In the genomic region with DNA sequence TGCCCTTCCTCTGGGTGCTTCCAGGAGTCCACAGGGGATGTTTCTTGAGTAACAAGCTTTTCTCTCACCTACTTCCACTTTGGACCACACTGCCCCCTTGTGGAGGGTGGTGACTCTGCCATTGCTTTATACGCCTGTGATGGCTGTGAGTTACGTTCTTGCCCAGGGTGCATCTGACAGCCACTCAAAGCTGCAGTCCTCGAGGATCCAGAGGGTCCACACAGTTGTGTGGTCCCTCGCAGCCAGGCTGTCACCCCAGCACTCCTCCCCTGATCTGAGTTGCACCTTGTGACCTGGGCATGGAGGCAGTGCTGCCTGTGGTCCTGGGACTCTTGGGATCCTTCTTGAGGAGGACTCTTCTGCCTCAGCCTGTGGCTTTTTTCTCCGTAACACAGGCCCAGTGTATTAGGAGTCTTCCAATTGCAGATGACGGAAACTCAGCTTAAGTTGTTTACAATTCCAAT, we compare ENCODE assay signal across 8 cellular contexts. TPM values are rescaled to one million over a fixed set of nuclear protein-coding genes. Genes with fewer than 3 reads are reported as not detected.
DNase-seq lines count a peak whose midpoint lies in the region; ATAC-seq and TF ChIP-seq lines count a peak whose summit lies in the region.

No MANE protein-coding gene starts in this region.

- H3K27me3 ChIP-seq in IMR-90 (ENCODE audit: control insufficient read depth, insufficient read depth, low read length) (peaks cover 5% of the 10 kb centered on the region; the same call in 1 of the 2 replicates), esophagus muscularis mucosa (peaks cover 0 to 12% (median 0%) of the 10 kb centered on the region in 4 donors), neural cell (ENCODE audit: insufficient read depth, low read depth, low read length) (no peaks in the 10 kb centered on the region)

- H3K9me2 ChIP-seq in OCI-LY7 (ENCODE audit: insufficient read depth, low read length): no peaks in the 10 kb centered on the region
- no peaks in the 10 kb centered on the region for H3K9me2 ChIP-seq in neural cell (ENCODE audit: insufficient read depth, low read length)

- H3K23ac ChIP-seq in IMR-90 (ENCODE audit: low read depth, low read length): no peak overlapping the region

- no peaks in the 10 kb centered on the region for H4K20me1 ChIP-seq in IMR-90 (ENCODE audit: insufficient read depth, low read length)
- H4K20me1 ChIP-seq in OCI-LY7 (ENCODE audit: insufficient read depth, low read length): no peaks in the 10 kb centered on the region
- H4K20me1 ChIP-seq in neural cell (ENCODE audit: insufficient read depth): no peaks in the 10 kb centered on the region

- no peak overlapping the region for H2AK5ac ChIP-seq in IMR-90 (ENCODE audit: low read depth, low read length)

- H3K9me3 ChIP-seq in IMR-90 (ENCODE audit: control insufficient read depth, insufficient read depth, low read length) (no peaks in the 10 kb centered on the region), OCI-LY7 (ENCODE audit: low read length) (no peaks in the 10 kb centered on the region), esophagus muscularis mucosa (no peaks in the 10 kb centered on the region), neural cell (ENCODE audit: low read length) (no peaks in the 10 kb centered on the region)

- H3K9ac ChIP-seq in IMR-90 (ENCODE audit: low read depth, low read length): no peak overlapping the region
- H3K9ac ChIP-seq in neural cell (ENCODE audit: low read length): no peak overlapping the region

- H3K79me1 ChIP-seq in IMR-90 (ENCODE audit: low read depth in 1 of 2, low read length in 2 of 2): no peaks in the 10 kb centered on the region

- TF ChIP-seq RAD21 in IMR-90 (IDR thresholded peaks at IDR 0.05; ENCODE audit: low read length) (peak; percentile 80), neural cell (conservative IDR thresholded peaks at IDR 0.05) (peak; percentile 21)

- no peak overlapping the region for H3K18ac ChIP-seq in IMR-90 (ENCODE audit: low read depth, low read length)

- CTCF ChIA-PET in IMR-90 (lab: Yijun Ruan, JAX) (interaction anchor here (0.5 to 3.2 kb wide), 17 partner anchors 8 to 598 kb away, joined by 3 to 26 read pairs (median 3); partner anchors contain the start of gene CEP70), OCI-LY7 (lab: Charles Lee; ENCODE audit: unreplicated experiment) (interaction anchor here (0.6 to 1.2 kb wide), 7 partner anchors 10 to 737 kb away, joined by 3 to 12 read pairs (median 3); no protein-coding TSS in a partner anchor)

- H3K4me3 ChIP-seq in IMR-90 (ENCODE audit: insufficient read depth, low read depth, low read length) (no peak overlapping the region), OCI-LY7 (ENCODE audit: low read depth, low read length, poor library complexity, severe bottlenecking) (no peak overlapping the region), esophagus muscularis mucosa (peak overlapping the region in 1 of 4 donors; percentile 10), neural cell (ENCODE audit: low read length) (no peak overlapping the region)

- BruUV-seq in IMR-90 (replicated peaks; lab: Mats Ljungman, UMichigan): no TSS peak
- no TSS peak for BruUV-seq in OCI-LY7 (replicated peaks; lab: Mats Ljungman, UMichigan)

- H3K4me2 ChIP-seq in IMR-90 (ENCODE audit: low read depth, low read length) (peak overlapping the region; percentile 38; the same call in 1 of the 2 replicates), OCI-LY7 (ENCODE audit: low read length) (no peak overlapping the region), neural cell (ENCODE audit: low read length) (no peak overlapping the region)

- in situ Hi-C loops in IMR-90 (cut with MboI; ENCODE audit: low sequenced_read_pairs): loop anchor here (10.0 kb wide), 2 partner anchors 429 to 859 kb away; no protein-coding TSS in a partner anchor

- H2BK20ac ChIP-seq in IMR-90 (ENCODE audit: low read depth, low read length): no peak overlapping the region

- DNase-seq in DMS 273 treated with DMSO at 0.1 percent for 48 hours (lab: John Stamatoyannopoulos, UW) (peak; percentile 65), IMR-90 (peak; percentile 83), OCI-LY7 (ENCODE audit: low spot score) (peak; percentile 81), activated T-cell treated with anti-CD3 and anti-CD28 coated beads for 1 hour (ENCODE audit: low read depth) (peak; percentile 86), esophagus muscularis mucosa (ENCODE audit: extremely low spot score) (no peak)
- DNase-seq in stimulated activated naive CD8-positive, alpha-beta T cell treated with anti-CD3 and anti-CD28 coated beads, Interleukin-15, Interleukin-2, amounts not matched to agents 100 U/mL and 50 U/mL, for 24 hours: peak; percentile 88

- intact Hi-C loops in IMR-90 (cut with micrococcal nuclease): loop anchor here (1.0 to 5.0 kb wide), 3 partner anchors 445 to 591 kb away; no protein-coding TSS in a partner anchor
- intact Hi-C loops in OCI-LY7 (cut with micrococcal nuclease; ENCODE audit: unreplicated experiment): loop anchor here (1.0 kb wide), 1 partner anchor 506 kb away; no protein-coding TSS in a partner anchor
- intact Hi-C loops in esophagus muscularis mucosa (cut with DNase I): no loop called here

- H4K8ac ChIP-seq in IMR-90 (ENCODE audit: low read depth in 2 of 2, low read length in 2 of 2): no peak overlapping the region

- no peak overlapping the region for H4K5ac ChIP-seq in IMR-90 (ENCODE audit: low read depth, low read length)

- TF ChIP-seq POLR2A in IMR-90 (IDR thresholded peaks at IDR 0.05; ENCODE audit: low read depth, low read length) (no peak), esophagus muscularis mucosa (IDR thresholded peaks at IDR 0.05; ENCODE audit: low read depth) (no peak)

- no peaks in the 10 kb centered on the region for H3F3A ChIP-seq in neural cell (ENCODE audit: insufficient read depth, low read length, poor library complexity, severe bottlenecking)

- no peak overlapping the region for H2BK120ac ChIP-seq in IMR-90 (ENCODE audit: low read depth, low read length)

- H3K27ac ChIP-seq in IMR-90 (ENCODE audit: insufficient read depth, low read length): no peak overlapping the region
- H3K27ac ChIP-seq in OCI-LY7 (ENCODE audit: low read depth, low read length, poor library complexity, severe bottlenecking): no peak overlapping the region
- H3K27ac ChIP-seq in esophagus muscularis mucosa (replicated peaks in 1 of 4): no peak overlapping the region
- no peak overlapping the region for H3K27ac ChIP-seq in neural cell (ENCODE audit: low read length)

- POLR2A ChIA-PET in IMR-90 (lab: Charles Lee; ENCODE audit: unreplicated experiment) (interaction anchor here (0.5 kb wide), 1 partner anchor 449 kb away, joined by 6 read pairs; no protein-coding TSS in a partner anchor), OCI-LY7 (lab: Charles Lee) (interaction anchor here (0.6 to 1.3 kb wide), 4 partner anchors 9 to 328 kb away, joined by 3 to 4 read pairs (median 4); no protein-coding TSS in a partner anchor)

- no peaks in the 10 kb centered on the region for H3K79me2 ChIP-seq in OCI-LY7 (ENCODE audit: insufficient read depth, low read depth, low read length)
- no peaks in the 10 kb centered on the region for H3K79me2 ChIP-seq in neural cell (replicated peaks; ENCODE audit: insufficient read depth, low read length)

- dilution Hi-C loops in IMR-90 (cut with HindIII; ENCODE audit: low sequenced_read_pairs, unreplicated experiment): no loop called here

- H2BK15ac ChIP-seq in IMR-90 (ENCODE audit: low read depth, low read length): no peak overlapping the region

- no peak overlapping the region for H3K14ac ChIP-seq in IMR-90 (replicated peaks; ENCODE audit: low read depth, low read length)

- H3K4me1 ChIP-seq in IMR-90 (ENCODE audit: control insufficient read depth, insufficient read depth, low read length) (peaks cover 9% of the 10 kb centered on the region), OCI-LY7 (ENCODE audit: insufficient read depth, low read length, poor library complexity, severe bottlenecking) (no peaks in the 10 kb centered on the region), esophagus muscularis mucosa (peaks cover 0 to 4% (median 3%) of the 10 kb centered on the region in 4 donors)

- H3K36me3 ChIP-seq in IMR-90 (ENCODE audit: control insufficient read depth, insufficient read depth, low read length): no peaks in the 10 kb centered on the region
- H3K36me3 ChIP-seq in OCI-LY7 (ENCODE audit: insufficient read depth, low read length): no peaks in the 10 kb centered on the region
- H3K36me3 ChIP-seq in esophagus muscularis mucosa: no peaks in the 10 kb centered on the region
- no peaks in the 10 kb centered on the region for H3K36me3 ChIP-seq in neural cell (ENCODE audit: insufficient read depth, low read length)

- 8% methylated on average over 2 of the region's 6 CpGs; no CpG with 5 or more reads in 1 of the 2 experiments for WGBS in IMR-90 (ENCODE audit: extremely low coverage in 2 of 2, insufficient read length in 1 of 2), 2 experiments
- whole genome bisulfite sequencing in esophagus muscularis mucosa: 33% methylated on average over 6 of the region's 6 CpGs

- no peak overlapping the region for H3K4ac ChIP-seq in IMR-90 (ENCODE audit: low read depth, low read length)

- peak; percentile 89 for TF ChIP-seq CTCF in IMR-90 (conservative IDR thresholded peaks at IDR 0.05; ENCODE audit: low read depth, low read length)
- TF ChIP-seq CTCF in OCI-LY7 (conservative IDR thresholded peaks at IDR 0.05; ENCODE audit: low read length): peak; percentile 91
- peak; percentile 72 to 96 (median 83) for TF ChIP-seq CTCF in esophagus muscularis mucosa (IDR thresholded peaks at IDR 0.05)
- peak; percentile 47 for TF ChIP-seq CTCF in neural cell (IDR thresholded peaks at IDR 0.05; ENCODE audit: poor library complexity, severe bottlenecking)

- H2BK5ac ChIP-seq in IMR-90 (ENCODE audit: low read depth, low read length, poor library complexity, severe bottlenecking): no peak overlapping the region

- no peak overlapping the region for H2AK9ac ChIP-seq in IMR-90 (replicated peaks; ENCODE audit: low read depth, low read length, poor library complexity)

- peak; percentile 86 for ATAC-seq in GM21515 (IDR thresholded peaks at IDR 0.05; ENCODE audit: unreplicated experiment)
- ATAC-seq in IMR-90 (ENCODE audit: low read depth): peak; percentile 77
- peak; percentile 77 for ATAC-seq in stimulated activated naive CD8-positive, alpha-beta T cell treated with anti-CD3 and anti-CD28 coated beads, Interleukin-15, Interleukin-2, amounts not matched to agents 100 U/mL and 50 U/mL, for 24 hours

- H2AFZ ChIP-seq in IMR-90 (replicated peaks; ENCODE audit: low read length, poor library complexity) (peak overlapping the region; percentile 77), OCI-LY7 (ENCODE audit: low read length) (no peak overlapping the region), neural cell (ENCODE audit: low read depth, low read length) (no peak overlapping the region)

- no peak overlapping the region for H4K91ac ChIP-seq in IMR-90 (ENCODE audit: insufficient read depth, low read depth, low read length)

- TF ChIP-seq EP300 in esophagus muscularis mucosa (IDR thresholded peaks at IDR 0.05) (no peak), neural cell (conservative IDR thresholded peaks at IDR 0.05; ENCODE audit: poor library complexity, severe bottlenecking) (no peak)

- no peak overlapping the region for H3K56ac ChIP-seq in IMR-90 (ENCODE audit: extremely low read depth, insufficient read depth, low read length)

- no peaks in the 10 kb centered on the region; the same call in 1 of the 2 replicates for H3K9me1 ChIP-seq in IMR-90 (ENCODE audit: insufficient read depth, low read length)

RNA-seq across cellular contexts. Expression of gene FOXL2, which starts 23.4 kb away (rescaled TPM):
- total RNA-seq in IMR-90 (2012; rRNA removed) (not detected in 2 replicates), OCI-LY7 (2022) (not detected in 2 replicates), esophagus muscularis mucosa (under 1 TPM in 2 of 4 donors, not detected in 2; 0.17 to 0.26 TPM)
- polyA plus RNA-seq in IMR-90 (2012; rRNA removed) (0.07 TPM in 2 replicates), neural cell (not detected in 2 replicates)
- 0.14 TPM in 1 of 2 replicates, not detected in the other for polyA plus RNA-seq in IMR-90 (2012; cell fraction: cytosol; rRNA removed)
- 0.06 and 0.12 TPM in 2 replicates for polyA plus RNA-seq in IMR-90 (2012; cell fraction: nucleus; rRNA removed; ENCODE audit: low replicate concordance)
- not detected in 2 replicates for total RNA-seq in OCI-LY7 (2014; rRNA removed; shearing (Covaris generic))
- not detected in 2 replicates for polyA minus RNA-seq in neural cell

RNA-seq across cellular contexts. Expression of gene FOXL2NB, which starts 23.5 kb away (rescaled TPM):
- under 0.01 TPM in 1 of 2 replicates, not detected in the other for total RNA-seq in IMR-90 (2012; rRNA removed)
- 0.05 TPM in 1 of 2 replicates, not detected in the other for polyA plus RNA-seq in IMR-90 (2012; rRNA removed)
- 0.01 and 0.09 TPM in 2 replicates for polyA plus RNA-seq in IMR-90 (2012; cell fraction: cytosol; rRNA removed)
- polyA plus RNA-seq in IMR-90 (2012; cell fraction: nucleus; rRNA removed; ENCODE audit: low replicate concordance): 0.13 and 0.22 TPM in 2 replicates
- not detected in 2 replicates for total RNA-seq in OCI-LY7 (2014; rRNA removed; shearing (Covaris generic))
- not detected in 2 replicates for total RNA-seq in OCI-LY7 (2022)
- not detected for total RNA-seq in esophagus muscularis mucosa
- not detected in 2 replicates for polyA plus RNA-seq in neural cell
- not detected in 2 replicates for polyA minus RNA-seq in neural cell
